In genomic region chr4:89640620-89641366, GRCh38 we compare ENCODE assay signal across 8 cellular contexts.
DNase-seq lines count a peak whose midpoint lies in the region; ATAC-seq and TF ChIP-seq lines count a peak whose summit lies in the region.

No MANE protein-coding gene starts in this region.

- H3K9ac ChIP-seq in smooth muscle cell (ENCODE audit: low read depth), result no peak overlapping the region

- POLR2A ChIA-PET in MCF 10A (lab: Yijun Ruan, JAX), result no interaction called here

- no peaks in the 10 kb centered on the region for H3K36me3 ChIP-seq in breast epithelium
- H3K36me3 ChIP-seq in cardiac muscle cell, result no peaks in the 10 kb centered on the region
- no peaks in the 10 kb centered on the region for H3K36me3 ChIP-seq in smooth muscle cell (ENCODE audit: low read depth)

- no TSS peak for BruUV-seq in MCF 10A (replicated peaks; lab: Mats Ljungman, UMichigan)

- TF ChIP-seq CTCF in MCF 10A (IDR thresholded peaks at IDR 0.05; ENCODE audit: unreplicated experiment), result no peak
- TF ChIP-seq CTCF in breast epithelium (IDR thresholded peaks at IDR 0.05), result peak in 1 of 3 donors; percentile 18
- TF ChIP-seq CTCF in cardiac muscle cell (IDR thresholded peaks at IDR 0.05; ENCODE audit: low read depth, low read length), result peak; percentile 76
- TF ChIP-seq CTCF in smooth muscle cell (IDR thresholded peaks at IDR 0.05; ENCODE audit: borderline replicate concordance, insufficient read depth, poor library complexity, severe bottlenecking), result peak; percentile 66

- H3K4me1 Mint-ChIP-seq in MCF 10A (ENCODE audit: insufficient read depth, unreplicated experiment), result no peaks in the 10 kb centered on the region
- H3K4me1 Mint-ChIP-seq in activated T-helper 17 cell treated with anti-CD3 and anti-CD28 coated beads, Interleukin-2, amount 50 U/mL, for 72 hours, result no peaks in the 10 kb centered on the region

- 30% methylated on average over 17 of the region's 17 CpGs for WGBS in smooth muscle cell (ENCODE audit: low lambda C conversion rate)

- H3K27ac ChIP-seq in breast epithelium, result no peak overlapping the region
- no peak overlapping the region for H3K27ac ChIP-seq in cardiac muscle cell
- H3K27ac ChIP-seq in smooth muscle cell (ENCODE audit: low read depth), result no peak overlapping the region

- no peaks in the 10 kb centered on the region for H3K4me1 ChIP-seq in breast epithelium
- H3K4me1 ChIP-seq in cardiac muscle cell (ENCODE audit: low read depth), result no peaks in the 10 kb centered on the region
- peaks cover 6% of the 10 kb centered on the region for H3K4me1 ChIP-seq in smooth muscle cell (ENCODE audit: low read depth)

- no peaks in the 10 kb centered on the region for H4K20me1 ChIP-seq in smooth muscle cell (ENCODE audit: low read depth)

- TF ChIP-seq POLR2A in breast epithelium (IDR thresholded peaks at IDR 0.05), result no peak

- ATAC-seq in GM21717 (IDR thresholded peaks at IDR 0.05; ENCODE audit: unreplicated experiment), result no peak
- no peak for ATAC-seq in activated T-helper 17 cell treated with anti-CD3 and anti-CD28 coated beads, Interleukin-2, amount 50 U/mL, for 72 hours (replicated peaks)

- no peak overlapping the region for H3K4me3 ChIP-seq in breast epithelium
- H3K4me3 ChIP-seq in cardiac muscle cell, result no peak overlapping the region
- peak overlapping the region; percentile 44 for H3K4me3 ChIP-seq in smooth muscle cell

- CTCF ChIA-PET in MCF 10A (lab: Yijun Ruan, JAX), result interaction anchor here (0.6 to 1.1 kb wide), 4 partner anchors 17 to 234 kb away, joined by 3 to 5 read pairs (median 4); no protein-coding TSS in a partner anchor

- H3K9me3 ChIP-seq in breast epithelium (no peaks in the 10 kb centered on the region), cardiac muscle cell (ENCODE audit: low read depth) (no peaks in the 10 kb centered on the region), smooth muscle cell (replicated peaks; ENCODE audit: low read depth) (no peaks in the 10 kb centered on the region)

- no peaks in the 10 kb centered on the region for H3F3A ChIP-seq in smooth muscle cell (ENCODE audit: low read depth)

- no peaks in the 10 kb centered on the region for H3K9me3 Mint-ChIP-seq in MCF 10A (ENCODE audit: unreplicated experiment)
- no peaks in the 10 kb centered on the region for H3K9me3 Mint-ChIP-seq in activated T-helper 17 cell treated with anti-CD3 and anti-CD28 coated beads, Interleukin-2, amount 50 U/mL, for 72 hours

- no peaks in the 10 kb centered on the region for H3K36me3 Mint-ChIP-seq in MCF 10A (ENCODE audit: insufficient read depth, unreplicated experiment)
- no peaks in the 10 kb centered on the region for H3K36me3 Mint-ChIP-seq in activated T-helper 17 cell treated with anti-CD3 and anti-CD28 coated beads, Interleukin-2, amount 50 U/mL, for 72 hours (ENCODE audit: low read depth)

- intact Hi-C loops in MCF 10A (cut with micrococcal nuclease), result no loop called here
- intact Hi-C loops in breast epithelium (cut with DNase I; ENCODE audit: low total_unique reads), result no loop called here

- peak overlapping the region; percentile 91 for H2AFZ ChIP-seq in smooth muscle cell (ENCODE audit: low read depth)

- peak overlapping the region; percentile 88 for H3K4me2 ChIP-seq in smooth muscle cell

- H3K79me2 ChIP-seq in smooth muscle cell (ENCODE audit: low read depth), result no peaks in the 10 kb centered on the region

- no peak overlapping the region for H3K4me3 Mint-ChIP-seq in MCF 10A (ENCODE audit: unreplicated experiment)
- no peak overlapping the region for H3K4me3 Mint-ChIP-seq in activated T-helper 17 cell treated with anti-CD3 and anti-CD28 coated beads, Interleukin-2, amount 50 U/mL, for 72 hours

- H3K27ac Mint-ChIP-seq in MCF 10A (ENCODE audit: low read depth, unreplicated experiment), result no peak overlapping the region
- H3K27ac Mint-ChIP-seq in activated T-helper 17 cell treated with anti-CD3 and anti-CD28 coated beads, Interleukin-2, amount 50 U/mL, for 72 hours, result no peak overlapping the region

- no peaks in the 10 kb centered on the region for H3K27me3 Mint-ChIP-seq in MCF 10A (ENCODE audit: insufficient read depth, unreplicated experiment)
- H3K27me3 Mint-ChIP-seq in activated T-helper 17 cell treated with anti-CD3 and anti-CD28 coated beads, Interleukin-2, amount 50 U/mL, for 72 hours, result peaks cover 16% of the 10 kb centered on the region

- H3K27me3 ChIP-seq in breast epithelium (no peaks in the 10 kb centered on the region), cardiac muscle cell (no peaks in the 10 kb centered on the region), smooth muscle cell (ENCODE audit: low read depth) (no peaks in the 10 kb centered on the region)

- DNase-seq in MCF 10A (ENCODE audit: unreplicated experiment) (peak; percentile 8), breast epithelium (ENCODE audit: low spot score in 2 of 2) (no peak), SK-N-DZ (ENCODE audit: low spot score) (peak; percentile 81), cardiac muscle cell (ENCODE audit: low read depth in 1 of 2, low spot score in 1 of 2) (peak; percentile 80 to 86), smooth muscle cell (lab: John Stamatoyannopoulos, UW; ENCODE audit: unreplicated experiment) (peak; percentile 6), OCI-M2 (lab: John Stamatoyannopoulos, UW; ENCODE audit: unreplicated experiment) (no peak)

Comparison
In these comparisons a context has a peak if more than half of its experiments do, and no peak if none do; other contexts are left out.
1. DNase-seq: peak in MCF 10A (single experiment), SK-N-DZ (single experiment), cardiac muscle cell (2 of 2) and smooth muscle cell (single experiment); none in breast epithelium (0 of 2) and OCI-M2 (single experiment).